Comparison of ENCODE assay signal across 10 cellular contexts in genomic region chr11:67268684-67269268, GRCh38. TPM values are rescaled to one million over a fixed set of nuclear protein-coding genes. Genes with fewer than 3 reads are reported as not detected.
DNase-seq lines count a peak whose midpoint lies in the region; ATAC-seq lines count a peak whose summit lies in the region.
"Had no signal": no experiment of that assay in that cellular context is flagged by ENCODE, and none has a peak within 500 bp of the region (broad histone marks: within the 10 kb centered on the region; RNA-seq: fewer than 3 reads in every experiment).

No MANE protein-coding gene starts in this region.

- H3K36me3 Mint-ChIP-seq in T-helper 1 cell treated with Interleukin-12 subunit alpha and Interleukin-12 subunit beta and Interleukin-4 antibody, amounts not matched to agents 30 μg/mL and 1 μg/mL, for 36 hours (ENCODE audit: low read depth), result peaks cover 52% of the 10 kb centered on the region
- peaks cover 44% of the 10 kb centered on the region for H3K36me3 Mint-ChIP-seq in activated naive CD8-positive, alpha-beta T cell treated with anti-CD3 and anti-CD28 coated beads for 36 hours

- H3K14ac ChIP-seq in mesenchymal stem cell (ENCODE audit: low read length in 2 of 2), result peak overlapping the region in 1 of 2 experiments; percentile 30

- H3K79me1 ChIP-seq in mesenchymal stem cell (replicated peaks; ENCODE audit: low read length, poor library complexity, severe bottlenecking), result peaks cover 4% of the 10 kb centered on the region

- no peak for ATAC-seq in GM21529 (IDR thresholded peaks at IDR 0.05; ENCODE audit: unreplicated experiment)
- no peak for ATAC-seq in GM19328 (IDR thresholded peaks at IDR 0.05; ENCODE audit: unreplicated experiment)

- no peak overlapping the region for H2BK5ac ChIP-seq in mesenchymal stem cell (ENCODE audit: low read depth, low read length, poor library complexity, severe bottlenecking)

- H3K27ac Mint-ChIP-seq in T-helper 1 cell treated with Interleukin-12 subunit alpha and Interleukin-12 subunit beta and Interleukin-4 antibody, amounts not matched to agents 30 μg/mL and 1 μg/mL, for 36 hours, result peak overlapping the region; percentile 98
- H3K27ac Mint-ChIP-seq in activated naive CD8-positive, alpha-beta T cell treated with anti-CD3 and anti-CD28 coated beads for 36 hours, result peak overlapping the region; percentile 99

- no peak overlapping the region for H2AFZ ChIP-seq in mesenchymal stem cell (ENCODE audit: low read depth, low read length)

- H3K27ac ChIP-seq in mesenchymal stem cell (ENCODE audit: low read length, poor library complexity, severe bottlenecking) (no peak overlapping the region), substantia nigra (ENCODE audit: low read depth, low read length, poor library complexity, severe bottlenecking) (peak overlapping the region; percentile 63)

- no peak overlapping the region for H3K18ac ChIP-seq in mesenchymal stem cell (ENCODE audit: low read depth in 1 of 2, low read length in 2 of 2)

- no peak overlapping the region for H2BK120ac ChIP-seq in mesenchymal stem cell (ENCODE audit: low read depth, low read length)

- H3K9me3 ChIP-seq in mesenchymal stem cell (ENCODE audit: control insufficient read depth, low read length), result no peaks in the 10 kb centered on the region

- H3K4me1 ChIP-seq in mesenchymal stem cell (ENCODE audit: control insufficient read depth, insufficient read depth, low read depth, low read length), result peaks cover 60% of the 10 kb centered on the region

- DNase-seq in T-helper 1 cell (no peak), mesenchymal stem cell (no peak), substantia nigra (lab: John Stamatoyannopoulos, UW) (no peak), HPDE6-E6E7 (ENCODE audit: extremely low spot score) (no peak)
- DNase-seq in activated naive CD8-positive, alpha-beta T cell treated with anti-CD3 and anti-CD28 coated beads for 36 hours, result no peak
- DNase-seq: 8988T; stimulated activated CD4-positive, alpha-beta T cell treated with anti-CD3 and anti-CD28 coated beads, Interleukin-12 subunit alpha, Interleukin-12 subunit beta, amount 100 ng/mL, for 4 hours had no signal

- H3K4me1 Mint-ChIP-seq in T-helper 1 cell treated with Interleukin-12 subunit alpha and Interleukin-12 subunit beta and Interleukin-4 antibody, amounts not matched to agents 30 μg/mL and 1 μg/mL, for 36 hours (ENCODE audit: low read depth), result peaks cover 65% of the 10 kb centered on the region
- peaks cover 71% of the 10 kb centered on the region for H3K4me1 Mint-ChIP-seq in activated naive CD8-positive, alpha-beta T cell treated with anti-CD3 and anti-CD28 coated beads for 36 hours

- H2AK5ac ChIP-seq in mesenchymal stem cell (ENCODE audit: low read length, severe bottlenecking), result no peak overlapping the region

- no peaks in the 10 kb centered on the region for H3K9me3 Mint-ChIP-seq in T-helper 1 cell treated with Interleukin-12 subunit alpha and Interleukin-12 subunit beta and Interleukin-4 antibody, amounts not matched to agents 30 μg/mL and 1 μg/mL, for 36 hours
- H3K9me3 Mint-ChIP-seq in activated naive CD8-positive, alpha-beta T cell treated with anti-CD3 and anti-CD28 coated beads for 36 hours, result no peaks in the 10 kb centered on the region

- 97% methylated on average over 14 of the region's 16 CpGs for WGBS in mesenchymal stem cell

- no peak overlapping the region for H3K23ac ChIP-seq in mesenchymal stem cell (ENCODE audit: low read length in 2 of 2)

- no peak overlapping the region for H3K9ac ChIP-seq in mesenchymal stem cell (ENCODE audit: low read length)

- H3K4me3 Mint-ChIP-seq in T-helper 1 cell treated with Interleukin-12 subunit alpha and Interleukin-12 subunit beta and Interleukin-4 antibody, amounts not matched to agents 30 μg/mL and 1 μg/mL, for 36 hours, result peak overlapping the region; percentile 97
- H3K4me3 Mint-ChIP-seq in activated naive CD8-positive, alpha-beta T cell treated with anti-CD3 and anti-CD28 coated beads for 36 hours, result peak overlapping the region; percentile 92

- H4K8ac ChIP-seq in mesenchymal stem cell (ENCODE audit: low read length), result no peak overlapping the region

- H4K91ac ChIP-seq in mesenchymal stem cell (ENCODE audit: low read length), result no peak overlapping the region

- peaks cover 9 to 40% of the 10 kb centered on the region in 2 experiments for H3K36me3 ChIP-seq in mesenchymal stem cell (ENCODE audit: control insufficient read depth in 1 of 2, insufficient read depth in 2 of 2, low read depth in 1 of 2, low read length in 2 of 2)

- no peak overlapping the region for H2BK12ac ChIP-seq in mesenchymal stem cell (ENCODE audit: low read length in 2 of 2)

- no peaks in the 10 kb centered on the region for H3K27me3 Mint-ChIP-seq in T-helper 1 cell treated with Interleukin-12 subunit alpha and Interleukin-12 subunit beta and Interleukin-4 antibody, amounts not matched to agents 30 μg/mL and 1 μg/mL, for 36 hours (ENCODE audit: low read depth)
- no peaks in the 10 kb centered on the region for H3K27me3 Mint-ChIP-seq in activated naive CD8-positive, alpha-beta T cell treated with anti-CD3 and anti-CD28 coated beads for 36 hours

- H3K4me3 ChIP-seq in mesenchymal stem cell (ENCODE audit: insufficient read depth in 1 of 2, low read depth in 1 of 2, low read length in 2 of 2), result no peak overlapping the region

- H3K4ac ChIP-seq in mesenchymal stem cell (ENCODE audit: low read depth in 1 of 2, low read length in 2 of 2), result peak overlapping the region; percentile 25 to 31

- no peak overlapping the region for H3K4me2 ChIP-seq in mesenchymal stem cell (ENCODE audit: low read length, poor library complexity, severe bottlenecking)

- no peaks in the 10 kb centered on the region for H3K27me3 ChIP-seq in mesenchymal stem cell (ENCODE audit: control insufficient read depth in 1 of 2, insufficient read depth in 1 of 2, low read length in 2 of 2)

- H2BK15ac ChIP-seq in mesenchymal stem cell (ENCODE audit: low read depth, poor library complexity, severe bottlenecking), result no peak overlapping the region

RNA-seq across cellular contexts. Expression of gene GRK2, which starts 2.5 kb away (rescaled TPM):
- 100 to 1,000 TPM; 211 to 219 TPM for total RNA-seq in activated naive CD8-positive, alpha-beta T cell treated with anti-CD3 and anti-CD28 coated beads for 36 hours
- polyA plus RNA-seq in mesenchymal stem cell (2013, experiment 1 of 2), result 26.9 TPM
- polyA plus RNA-seq in mesenchymal stem cell (2013, experiment 2 of 2), result 25.8 TPM

RNA-seq across cellular contexts. Expression of gene ANKRD13D, which starts 20.3 kb away (rescaled TPM):
- 10 to 100 TPM; 52.0 to 55.7 TPM for total RNA-seq in activated naive CD8-positive, alpha-beta T cell treated with anti-CD3 and anti-CD28 coated beads for 36 hours
- polyA plus RNA-seq in mesenchymal stem cell (2013, experiment 1 of 2), result 27.5 TPM
- 27.7 TPM for polyA plus RNA-seq in mesenchymal stem cell (2013, experiment 2 of 2)

RNA-seq across cellular contexts. Expression of gene SSH3, which starts 34.6 kb away (rescaled TPM):
- 1 to 10 TPM; 4.6 to 4.7 TPM for total RNA-seq in activated naive CD8-positive, alpha-beta T cell treated with anti-CD3 and anti-CD28 coated beads for 36 hours
- polyA plus RNA-seq in mesenchymal stem cell (2013, experiment 1 of 2), result 71.0 TPM
- 71.6 TPM for polyA plus RNA-seq in mesenchymal stem cell (2013, experiment 2 of 2)
